In genomic region chr2:46643951-46644350, GRCh38 we compare ENCODE assay signal across 1 cellular context.
TF ChIP-seq lines count a peak whose summit lies in the region.

No MANE protein-coding gene starts in this region.

TF ChIP-seq in IMR-90, 13 proteins besides CTCF, POLR2A, EP300 and RAD21 (continued from another document):
- TF ChIP-seq USF2 (IDR thresholded peaks at IDR 0.05; ENCODE audit: low read depth, low read length) (no peak), NFE2L2 (IDR thresholded peaks at IDR 0.05; ENCODE audit: low read depth, low read length) (no peak), FOS (IDR thresholded peaks at IDR 0.05; ENCODE audit: low read depth, low read length) (no peak), RFX5 (IDR thresholded peaks at IDR 0.05; ENCODE audit: low read depth, low read length) (no peak), CHD1 (IDR thresholded peaks at IDR 0.05; ENCODE audit: low read depth, low read length) (no peak), CEBPB (IDR thresholded peaks at IDR 0.05; ENCODE audit: low read depth, low read length) (no peak), MXI1 (IDR thresholded peaks at IDR 0.05; ENCODE audit: borderline replicate concordance, low read depth, low read length) (no peak)
